In the genomic region with DNA sequence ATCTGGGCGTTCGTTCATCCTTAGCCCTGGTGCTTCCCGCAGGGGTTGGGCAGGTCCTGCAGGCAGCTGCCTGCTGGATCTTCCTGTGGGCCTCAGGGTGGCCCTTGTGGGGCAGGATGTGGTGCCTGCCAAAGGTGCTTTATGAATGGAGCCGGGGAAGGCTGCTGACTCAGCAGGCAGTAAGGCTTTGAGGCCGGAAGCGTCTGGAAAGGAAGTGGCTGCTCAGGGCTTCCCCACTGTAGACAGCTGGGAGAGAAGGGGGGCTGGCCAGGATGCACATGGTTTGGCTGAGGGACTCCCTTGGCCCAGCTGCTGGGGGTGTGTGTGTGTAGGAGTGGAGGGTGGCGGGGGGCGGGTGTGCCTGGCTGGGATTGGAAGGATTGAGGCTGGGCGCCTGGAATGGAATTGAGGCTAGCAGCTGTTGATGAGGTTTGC, we compare ENCODE assay signal across 8 cellular contexts. TPM values are rescaled to one million over a fixed set of nuclear protein-coding genes. Genes with fewer than 3 reads are reported as not detected.
DNase-seq lines count a peak whose midpoint lies in the region; ATAC-seq, FAIRE-seq and TF ChIP-seq lines count a peak whose summit lies in the region.

No MANE protein-coding gene starts in this region.

- H2AFZ ChIP-seq in HepG2 (ENCODE audit: low read length), result no peak overlapping the region

- H3K79me2 ChIP-seq in HepG2 (ENCODE audit: insufficient read depth, low read length), result peaks cover 29% of the 10 kb centered on the region

- no peak overlapping the region for H3K4me2 ChIP-seq in HepG2 (ENCODE audit: low read depth, low read length)

- no peak for TF ChIP-seq RAD21 in HepG2 (CRISPR knock-in tag; IDR thresholded peaks at IDR 0.05)

- H3K27me3 ChIP-seq in HepG2 (ENCODE audit: control insufficient read depth in 1 of 2, insufficient read depth in 2 of 2, low read length in 2 of 2), result no peaks in the 10 kb centered on the region

- H3K9me3 ChIP-seq in HEK293 (ENCODE audit: control insufficient read depth, insufficient read depth, low read depth, low read length) (no peaks in the 10 kb centered on the region), HepG2 (ENCODE audit: low read length) (no peaks in the 10 kb centered on the region)

- no peak overlapping the region for H3K4me3 ChIP-seq in HEK293 (ENCODE audit: low read depth, low read length)
- no peak overlapping the region for H3K4me3 ChIP-seq in choroid plexus epithelial cell (ENCODE audit: low read depth, low read length)
- no peak overlapping the region for H3K4me3 ChIP-seq in HepG2 (replicated peaks in 1 of 3; ENCODE audit: insufficient read depth in 1 of 3, low read depth in 2 of 3, low read length in 3 of 3)

- WGBS in HepG2 (ENCODE audit: low lambda C conversion rate), result 93% methylated on average over 9 of the region's 9 CpGs

- CTCF ChIA-PET in HEK293 (lab: Yijun Ruan, JAX) (interaction anchor here (0.6 to 16.7 kb wide), 8 partner anchors 8 to 432 kb away, joined by 3 to 543 read pairs (median 40); a partner anchor contains a TSS), HepG2 (lab: Yijun Ruan, JAX; ENCODE audit: low intra/inter-chr PET ratio, low total read pairs) (no interaction called here)

- DNase-seq in Daoy (ENCODE audit: low read depth) (peak; percentile 95), NCI-H2171 (lab: John Stamatoyannopoulos, UW) (peak; percentile 73), choroid plexus epithelial cell (ENCODE audit: low read depth) (peak; percentile 95), HepG2 (ENCODE audit: low spot score) (no peak), cerebellar cortex (ENCODE audit: low spot score) (no peak)
- DNase-seq in activated CD4-positive, alpha-beta T cell treated with anti-CD3 and anti-CD28 coated beads for 48 hours, result peak; percentile 87
- peak; percentile 67 for DNase-seq in stimulated activated CD4-positive, alpha-beta T cell treated with anti-CD3 and anti-CD28 coated beads, Interleukin-4, amount 100 ng/mL, for 1 hour

- H4K20me1 ChIP-seq in HepG2 (ENCODE audit: insufficient read depth, low read length), result peaks cover 15% of the 10 kb centered on the region; the same call in 1 of the 2 replicates

- H3K27ac ChIP-seq in HEK293 (ENCODE audit: extremely low read depth, low read depth, low read length), result peak overlapping the region; percentile 54
- H3K27ac ChIP-seq in HepG2 (ENCODE audit: extremely low read length, insufficient read depth, low read length), result no peak overlapping the region

- FAIRE-seq in HepG2 (lab: Jason Lieb, UNC), result no peak

- in situ Hi-C loops in HepG2 (cut with HindIII; ENCODE audit: extremely low pct_ligation_motif_present, low pct_unique_long_range_greater_than_20kb), result loop anchor here (5.0 kb wide), 1 partner anchor 135 kb away; no protein-coding TSS in a partner anchor

- POLR2A ChIA-PET in HEK293 (lab: Yijun Ruan, JAX), result interaction anchor here (0.6 to 0.9 kb wide), 6 partner anchors 11 to 391 kb away, joined by 3 to 5 read pairs (median 4); a partner anchor contains a TSS
- POLR2A ChIA-PET in HepG2 (lab: Yijun Ruan, JAX), result no interaction called here

- ATAC-seq in HepG2, result no peak

- TF ChIP-seq CTCF in HEK293 (tag by site-specific recombination; IDR thresholded peaks at IDR 0.05) (no peak), choroid plexus epithelial cell (conservative IDR thresholded peaks at IDR 0.05; ENCODE audit: low read depth, low read length) (no peak), HepG2 (CRISPR knock-in tag; IDR thresholded peaks at IDR 0.05) (no peak)

- TF ChIP-seq POLR2A in HepG2 (IDR thresholded peaks at IDR 0.05; ENCODE audit: insufficient read depth in 1 of 2, low read depth in 2 of 2, low read length in 2 of 2), result no peak

- intact Hi-C loops in HepG2 (cut with micrococcal nuclease; ENCODE audit: unreplicated experiment), result no loop called here

- H3K4me1 ChIP-seq in HEK293 (ENCODE audit: control insufficient read depth, insufficient read depth, low read length) (peaks cover 12% of the 10 kb centered on the region), HepG2 (ENCODE audit: insufficient read depth, low read length) (peaks cover 22% of the 10 kb centered on the region)

- BruUV-seq in HepG2 (replicated peaks; lab: Mats Ljungman, UMichigan), result no TSS peak

- no peak for TF ChIP-seq EP300 in HepG2 (IDR thresholded peaks at IDR 0.05; ENCODE audit: low read depth in 2 of 2, low read length in 2 of 2)
- TF ChIP-seq EP300 in HepG2 (CRISPR knock-in tag; IDR thresholded peaks at IDR 0.05; ENCODE audit: borderline replicate concordance), result no peak

- no peak overlapping the region for H3K9ac ChIP-seq in HepG2 (ENCODE audit: insufficient read depth, low read depth, low read length)

- H3K36me3 ChIP-seq in HEK293 (ENCODE audit: control insufficient read depth in 2 of 2, insufficient read depth in 1 of 2, low read length in 2 of 2), result peaks cover 15 to 23% of the 10 kb centered on the region in 2 experiments
- peaks cover 3 to 9% of the 10 kb centered on the region in 2 experiments; a peak in 3 of 5 replicates for H3K36me3 ChIP-seq in HepG2 (replicated peaks in 1 of 2; ENCODE audit: control insufficient read depth in 1 of 2, insufficient read depth in 2 of 2, low read length in 2 of 2)

TF ChIP-seq in HEK293, 187 proteins besides CTCF, POLR2A, EP300 and RAD21 (continues in another document):
- TF ChIP-seq ZNF350 (tag by site-specific recombination; IDR thresholded peaks at IDR 0.05) (no peak), TCF7L2 (IDR thresholded peaks at IDR 0.05; ENCODE audit: borderline replicate concordance, low read depth, low read length) (no peak), SCRT2 (tag by site-specific recombination; IDR thresholded peaks at IDR 0.05) (no peak), ZNF664 (tag by site-specific recombination; IDR thresholded peaks at IDR 0.05) (no peak), ZNF501 (tag by site-specific recombination; IDR thresholded peaks at IDR 0.05) (no peak), KLF1 (tag by site-specific recombination; IDR thresholded peaks at IDR 0.05) (peak; percentile 41; the same call in 1 of the 2 replicates)

TF ChIP-seq in HepG2, 621 proteins besides CTCF, POLR2A, EP300 and RAD21 (continues in another document):
- TF ChIP-seq KLF12 (CRISPR knock-in tag; IDR thresholded peaks at IDR 0.05; ENCODE audit: borderline replicate concordance), result no peak
- no peak for TF ChIP-seq ZNF326 (CRISPR knock-in tag; IDR thresholded peaks at IDR 0.05; ENCODE audit: borderline replicate concordance)
- TF ChIP-seq MAFK (conservative IDR thresholded peaks at IDR 0.05 in 1 of 2, IDR thresholded peaks at IDR 0.05 in 1 of 2; ENCODE audit: low read length in 2 of 2), result peak; percentile 81 to 90
- no peak for TF ChIP-seq ZNF558 (CRISPR knock-in tag; IDR thresholded peaks at IDR 0.05; ENCODE audit: borderline replicate concordance)
- TF ChIP-seq ZNF547 (CRISPR knock-in tag; IDR thresholded peaks at IDR 0.05), result no peak
- TF ChIP-seq SALL1 (CRISPR knock-in tag; IDR thresholded peaks at IDR 0.05), result no peak

RNA-seq across cellular contexts. Expression of a gene that starts 12.9 kb away (rescaled TPM):
- total RNA-seq in Daoy (2014; rRNA removed; shearing (Covaris generic)), result 24.6 and 24.7 TPM in 2 replicates
- total RNA-seq in HepG2 (2016; rRNA removed; fragmentation: Illumina TruSeq; extraction: Trizol), result 32.4 and 55.2 TPM in 2 replicates
- 16.9 and 18.3 TPM in 2 replicates for total RNA-seq in HepG2 (2016; cell fraction: cytosol; rRNA removed; fragmentation: Illumina TruSeq; extraction: Trizol; ENCODE audit: low read depth)
- 24.4 and 61.0 TPM in 2 replicates for total RNA-seq in HepG2 (2016; cell fraction: insoluble cytoplasmic fraction; rRNA removed; fragmentation: Illumina TruSeq; extraction: Trizol)
- 46.3 and 47.7 TPM in 2 replicates for total RNA-seq in HepG2 (2016; cell fraction: membrane; rRNA removed; fragmentation: Illumina TruSeq; extraction: Trizol)
- total RNA-seq in HepG2 (2016; cell fraction: nucleus; rRNA removed; fragmentation: Illumina TruSeq; extraction: Trizol), result 42.6 and 54.3 TPM in 2 replicates
- 24.6 and 28.0 TPM in 2 replicates for polyA plus RNA-seq in HepG2 (2011; rRNA removed)
- 15.5 and 19.6 TPM in 2 replicates for polyA plus RNA-seq in HepG2 (2011; cell fraction: cytosol; rRNA removed)
- polyA plus RNA-seq in HepG2 (2011; cell fraction: nucleus; rRNA removed), result 50.4 and 51.5 TPM in 2 replicates
- 33.8 and 47.0 TPM in 2 replicates for polyA plus RNA-seq in HepG2 (2012)
- 17.0 and 19.2 TPM in 2 replicates for polyA plus RNA-seq in HepG2 (2016; cell fraction: cytosol; fragmentation: Illumina TruSeq; extraction: Trizol; ENCODE audit: low read depth)
- 38.5 and 39.5 TPM in 2 replicates for polyA plus RNA-seq in HepG2 (2016; cell fraction: insoluble cytoplasmic fraction; fragmentation: Illumina TruSeq; extraction: Trizol; ENCODE audit: low read depth)
- 40.0 and 45.8 TPM in 2 replicates for polyA plus RNA-seq in HepG2 (2016; cell fraction: membrane; fragmentation: Illumina TruSeq; extraction: Trizol; ENCODE audit: low read depth)
- 118 and 128 TPM in 2 replicates for polyA plus RNA-seq in HepG2 (2016; cell fraction: nucleus; fragmentation: Illumina TruSeq; extraction: Trizol; ENCODE audit: insufficient read depth, low read depth)
- 41.0 and 52.9 TPM in 2 replicates for polyA minus RNA-seq in HepG2 (2011; rRNA and poly(A)+ RNA removed; ENCODE audit: low replicate concordance)
- 26.4 and 27.7 TPM in 2 replicates for polyA minus RNA-seq in HepG2 (2011; cell fraction: cytosol; rRNA and poly(A)+ RNA removed)
- 17.9 TPM in 2 replicates for polyA minus RNA-seq in HepG2 (2011; cell fraction: nucleus; rRNA and poly(A)+ RNA removed)

RNA-seq across cellular contexts. Expression of a gene that starts 56.1 kb away (rescaled TPM):
- total RNA-seq in Daoy (2014; rRNA removed; shearing (Covaris generic)), result 0.06 and 0.21 TPM in 2 replicates
- not detected in 2 replicates for total RNA-seq in HepG2 (2016; rRNA removed; fragmentation: Illumina TruSeq; extraction: Trizol)
- total RNA-seq in HepG2 (2016; cell fraction: cytosol; rRNA removed; fragmentation: Illumina TruSeq; extraction: Trizol; ENCODE audit: low read depth), result not detected in 2 replicates
- total RNA-seq in HepG2 (2016; cell fraction: insoluble cytoplasmic fraction; rRNA removed; fragmentation: Illumina TruSeq; extraction: Trizol), result not detected in 2 replicates
- not detected in 2 replicates for total RNA-seq in HepG2 (2016; cell fraction: membrane; rRNA removed; fragmentation: Illumina TruSeq; extraction: Trizol)
- not detected in 2 replicates for total RNA-seq in HepG2 (2016; cell fraction: nucleus; rRNA removed; fragmentation: Illumina TruSeq; extraction: Trizol)
- not detected in 2 replicates for polyA plus RNA-seq in HepG2 (2011; rRNA removed)
- not detected in 2 replicates for polyA plus RNA-seq in HepG2 (2011; cell fraction: cytosol; rRNA removed)
- not detected in 2 replicates for polyA plus RNA-seq in HepG2 (2011; cell fraction: nucleus; rRNA removed)
- polyA plus RNA-seq in HepG2 (2012), result not detected in 2 replicates
- polyA plus RNA-seq in HepG2 (2016; cell fraction: cytosol; fragmentation: Illumina TruSeq; extraction: Trizol; ENCODE audit: low read depth), result not detected in 2 replicates
- not detected in 2 replicates for polyA plus RNA-seq in HepG2 (2016; cell fraction: insoluble cytoplasmic fraction; fragmentation: Illumina TruSeq; extraction: Trizol; ENCODE audit: low read depth)
- not detected in 2 replicates for polyA plus RNA-seq in HepG2 (2016; cell fraction: membrane; fragmentation: Illumina TruSeq; extraction: Trizol; ENCODE audit: low read depth)
- not detected in 2 replicates for polyA plus RNA-seq in HepG2 (2016; cell fraction: nucleus; fragmentation: Illumina TruSeq; extraction: Trizol; ENCODE audit: insufficient read depth, low read depth)
- polyA minus RNA-seq in HepG2 (2011; rRNA and poly(A)+ RNA removed; ENCODE audit: low replicate concordance), result not detected in 2 replicates
- polyA minus RNA-seq in HepG2 (2011; cell fraction: cytosol; rRNA and poly(A)+ RNA removed), result not detected in 2 replicates
- polyA minus RNA-seq in HepG2 (2011; cell fraction: nucleus; rRNA and poly(A)+ RNA removed), result not detected in 2 replicates

Comparison
In these comparisons a context has a peak if more than half of its experiments do, and no peak if none do; other contexts are left out.
1. DNase-seq: peak in Daoy (single experiment), NCI-H2171 (single experiment), activated CD4-positive, alpha-beta T cell treated with anti-CD3 and anti-CD28 coated beads for 48 hours (single experiment), choroid plexus epithelial cell (single experiment) and stimulated activated CD4-positive, alpha-beta T cell treated with anti-CD3 and anti-CD28 coated beads, Interleukin-4, amount 100 ng/mL, for 1 hour (single experiment); none in HepG2 (single experiment) and cerebellar cortex (single experiment).